28 cellular contexts compared by ENCODE assay signal in genomic region chr15:83090465-83090864, GRCh38. TPM values are rescaled to one million over a fixed set of nuclear protein-coding genes. Genes with fewer than 3 reads are reported as not detected.
"Had no signal": no experiment of that assay in that cellular context is flagged by ENCODE, and none has a peak within 500 bp of the region (broad histone marks: within the 10 kb centered on the region; RNA-seq: fewer than 3 reads in every experiment).

No MANE protein-coding gene starts in this region.

- H3K36me3 ChIP-seq: esophagus muscularis mucosa, gastroesophageal sphincter, heart left ventricle, left lung, right lobe of liver, thoracic aorta, tibial nerve, upper lobe of left lung, uterus had no signal

- H3K4me1 ChIP-seq: esophagus muscularis mucosa, gastroesophageal sphincter, parathyroid adenoma, right lobe of liver, tibial nerve, uterus had no signal

- H3K9ac ChIP-seq: parathyroid adenoma had no signal

- H3K36me3 Mint-ChIP-seq: naive thymus-derived CD4-positive, alpha-beta T cell had no signal

- H3K4me2 ChIP-seq: hepatocyte had no signal

- FAIRE-seq: colon, endothelial cell of umbilical vein, kidney, small intestine had no signal

- H3K27me3 ChIP-seq: esophagus muscularis mucosa, heart left ventricle, left lung, right lobe of liver, tibial nerve, upper lobe of left lung, uterus had no signal

- H3K27ac ChIP-seq: dorsolateral prefrontal cortex, esophagus muscularis mucosa, foreskin keratinocyte, gastroesophageal sphincter, heart left ventricle, hepatocyte, left lung, parathyroid adenoma, right lobe of liver, thoracic aorta, tibial nerve, upper lobe of left lung, uterus had no signal

- H3K9me3 ChIP-seq: esophagus muscularis mucosa, gastroesophageal sphincter, heart left ventricle, left lung, right lobe of liver, thoracic aorta, tibial nerve, upper lobe of left lung, uterus had no signal

- H3K4me3 ChIP-seq: dorsolateral prefrontal cortex, esophagus muscularis mucosa, gastroesophageal sphincter, heart left ventricle, hepatocyte, left lung, right lobe of liver, thoracic aorta, tibial nerve, upper lobe of left lung, uterus had no signal

- H2AFZ ChIP-seq: hepatocyte, parathyroid adenoma had no signal

- H3K79me2 ChIP-seq: hepatocyte, parathyroid adenoma had no signal

- H3K4me3 Mint-ChIP-seq: endodermal cell; naive thymus-derived CD4-positive, alpha-beta T cell; nephron; stimulated activated naive B cell treated with anti-CD40 and anti-IgM and Interleukin-4, amounts not matched to agents 10 μg/mL and 1 μg/mL and 100 μg/mL, for 72 hours; stimulated activated naive CD8-positive, alpha-beta T cell treated with anti-CD3 and anti-CD28 coated beads, Interleukin-15, Interleukin-2, amounts not matched to agents 100 ng/mL and 50 ng/mL, for 24 hours had no signal

- H3K27ac Mint-ChIP-seq: endodermal cell; naive thymus-derived CD4-positive, alpha-beta T cell; nephron; stimulated activated naive B cell treated with anti-CD40 and anti-IgM and Interleukin-4, amounts not matched to agents 10 μg/mL and 1 μg/mL and 100 μg/mL, for 72 hours; stimulated activated naive CD8-positive, alpha-beta T cell treated with anti-CD3 and anti-CD28 coated beads, Interleukin-15, Interleukin-2, amounts not matched to agents 100 ng/mL and 50 ng/mL, for 24 hours had no signal

- DNase-seq: dorsolateral prefrontal cortex; effector CD4-positive, alpha-beta T cell; endodermal cell; foreskin keratinocyte; heart left ventricle; kidney; left lung; mesenchymal stem cell; midbrain; naive thymus-derived CD4-positive, alpha-beta T cell; right lobe of liver; small intestine; stimulated activated CD4-positive, alpha-beta T cell treated with anti-CD3 and anti-CD28 coated beads, Interleukin-15, amount 100 ng/mL, for 24 hours; stimulated activated CD4-positive, alpha-beta T cell treated with anti-CD3 and anti-CD28 coated beads, Interleukin-2, amount 100 ng/mL, for 48 hours; stimulated activated naive B cell treated with anti-CD40 and anti-IgM and Interleukin-4, amounts not matched to agents 10 μg/mL and 1 μg/mL and 100 μg/mL, for 72 hours; upper lobe of left lung; uterus had no signal

- H3K9me3 Mint-ChIP-seq: endodermal cell; naive thymus-derived CD4-positive, alpha-beta T cell; nephron; stimulated activated naive CD8-positive, alpha-beta T cell treated with anti-CD3 and anti-CD28 coated beads, Interleukin-15, Interleukin-2, amounts not matched to agents 100 ng/mL and 50 ng/mL, for 24 hours had no signal

RNA-seq across cellular contexts. Expression of gene TM6SF1, which starts 17.0 kb away (rescaled TPM):
- total RNA-seq: foreskin keratinocyte, progenitor cell of endocrine pancreas had no signal
